Comparison of ENCODE assay signal across 8 cellular contexts in the genomic region with DNA sequence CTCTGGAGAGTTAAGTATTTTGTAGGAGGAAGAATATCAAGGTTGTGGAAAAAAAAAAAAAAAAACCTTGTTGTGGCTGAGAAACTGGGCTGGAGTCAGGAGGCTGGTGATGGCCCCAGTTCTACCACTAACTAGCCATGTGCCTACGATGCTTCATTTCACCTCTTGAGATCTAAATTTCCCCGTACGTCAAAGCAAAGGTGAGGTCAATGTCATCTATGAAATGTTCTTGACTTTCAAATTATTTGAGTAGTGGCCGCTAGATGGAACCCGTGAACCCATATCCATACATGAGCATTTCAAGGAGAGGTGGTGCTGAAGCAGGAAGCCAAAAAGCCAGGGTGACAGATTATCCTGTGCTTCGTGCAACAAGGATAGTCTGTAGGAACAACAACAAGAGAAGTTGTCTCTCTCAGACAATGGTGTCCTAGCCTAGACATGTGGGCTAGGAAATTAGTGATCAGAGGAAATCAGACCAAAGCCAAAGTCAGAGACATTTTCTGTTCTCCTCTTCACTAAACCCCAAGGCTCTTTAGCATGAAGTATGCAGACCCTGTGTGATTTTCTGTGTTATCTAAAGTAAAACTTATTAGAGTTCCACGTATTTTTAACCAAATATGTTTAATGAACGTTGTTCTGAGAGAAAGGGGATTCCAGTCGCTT.
DNase-seq lines count a peak whose midpoint lies in the region; ATAC-seq and TF ChIP-seq lines count a peak whose summit lies in the region.

No MANE protein-coding gene starts in this region.

- H3K9me3 ChIP-seq in NT2/D1 (ENCODE audit: insufficient read depth, low read length): no peaks in the 10 kb centered on the region
- H3K9me3 ChIP-seq in gastroesophageal sphincter: no peaks in the 10 kb centered on the region
- no peaks in the 10 kb centered on the region for H3K9me3 ChIP-seq in prostate gland

- H3K4me1 ChIP-seq in NT2/D1 (ENCODE audit: insufficient read depth, insufficient read length) (no peaks in the 10 kb centered on the region), gastroesophageal sphincter (peaks cover 3 to 35% (median 7%) of the 10 kb centered on the region in 3 donors), prostate gland (replicated peaks) (no peaks in the 10 kb centered on the region)

- 21 to 28% methylated on average over 5 to 9 of the region's 9 CpGs for WGBS in gastroesophageal sphincter (ENCODE audit: low coverage in 1 of 2), 2 donors
- WGBS in prostate gland: 21% methylated on average over 9 of the region's 9 CpGs

- H3K36me3 ChIP-seq in NT2/D1 (ENCODE audit: insufficient read depth, insufficient read length, low read length) (no peaks in the 10 kb centered on the region), gastroesophageal sphincter (no peaks in the 10 kb centered on the region), prostate gland (no peaks in the 10 kb centered on the region)

- no peaks in the 10 kb centered on the region for H3K27me3 ChIP-seq in NT2/D1 (ENCODE audit: insufficient read depth, insufficient read length)
- H3K27me3 ChIP-seq in gastroesophageal sphincter: no peaks in the 10 kb centered on the region
- H3K27me3 ChIP-seq in prostate gland (replicated peaks; ENCODE audit: insufficient read depth): no peaks in the 10 kb centered on the region

- H3K27ac ChIP-seq in gastroesophageal sphincter: no peak overlapping the region
- H3K27ac ChIP-seq in prostate gland: no peak overlapping the region

- TF ChIP-seq EP300 in gastroesophageal sphincter (IDR thresholded peaks at IDR 0.05): no peak

- ATAC-seq in GM19438 (IDR thresholded peaks at IDR 0.05; ENCODE audit: low read depth, unreplicated experiment) (peak; percentile 68), gastroesophageal sphincter (peak; percentile 49)

- H3K4me3 ChIP-seq in NT2/D1 (ENCODE audit: insufficient read length, low read depth) (no peak overlapping the region), gastroesophageal sphincter (no peak overlapping the region), prostate gland (no peak overlapping the region)

- peak; percentile 22 to 66 (median 56) for TF ChIP-seq CTCF in gastroesophageal sphincter (IDR thresholded peaks at IDR 0.05)
- peak in 3 of 4 experiments; percentile 28 to 67 (median 66) for TF ChIP-seq CTCF in prostate gland (IDR thresholded peaks at IDR 0.05)

- TF ChIP-seq POLR2A in gastroesophageal sphincter (IDR thresholded peaks at IDR 0.05) (no peak), prostate gland (IDR thresholded peaks at IDR 0.05) (no peak)

- H3K9ac ChIP-seq in NT2/D1 (ENCODE audit: insufficient read length, low read depth): no peak overlapping the region

- DNase-seq in DMS 273 (lab: John Stamatoyannopoulos, UW; ENCODE audit: unreplicated experiment): peak; percentile 64
- peak; percentile 84 for DNase-seq in HuH-7.5 (ENCODE audit: low spot score)
- peak; percentile 93 for DNase-seq in NT2/D1 (ENCODE audit: low read depth, low spot score)
- DNase-seq in activated gamma-delta T cell treated with anti-CD3 and anti-CD28 coated beads, Interleukin-2, amount 50 U/mL, for 16 hours (ENCODE audit: low read depth): peak; percentile 25
- DNase-seq in prostate gland (ENCODE audit: low spot score): peak; percentile 69
- DNase-seq in GOT3 (lab: John Stamatoyannopoulos, UW): no peak

- intact Hi-C loops in prostate gland (cut with DNase I): no loop called here
